In genomic region chr5:65625743-65626142, GRCh38 we compare ENCODE assay signal across 8 cellular contexts. TPM values are rescaled to one million over a fixed set of nuclear protein-coding genes. Genes with fewer than 3 reads are reported as not detected.
DNase-seq lines count a peak whose midpoint lies in the region; ATAC-seq and TF ChIP-seq lines count a peak whose summit lies in the region.

No MANE protein-coding gene starts in this region.

- WGBS in testis, 2 donors, result 46 to 58% methylated on average over 6 of the region's 6 CpGs

- H3K4me1 ChIP-seq in iPS-20b (ENCODE audit: insufficient read depth, low read length) (peaks cover 8% of the 10 kb centered on the region; the same call in 1 of the 2 replicates), testis (peaks cover 19% of the 10 kb centered on the region), mucosa of descending colon (ENCODE audit: low read depth) (peaks cover 13% of the 10 kb centered on the region)

- peaks cover 40% of the 10 kb centered on the region for H3K4me1 Mint-ChIP-seq in activated CD8-positive, alpha-beta memory T cell treated with anti-CD3 and anti-CD28 coated beads, Interleukin-2, amount 10 ng/mL, durations not matched to agents 7 days and 5 days
- peaks cover 44% of the 10 kb centered on the region for H3K4me1 Mint-ChIP-seq in activated CD4-positive, alpha-beta memory T cell treated with anti-CD3 and anti-CD28 coated beads, Interleukin-2, amount 10 ng/mL, durations not matched to agents 7 days and 5 days

- peak overlapping the region; percentile 96 for H3K27ac Mint-ChIP-seq in activated CD8-positive, alpha-beta memory T cell treated with anti-CD3 and anti-CD28 coated beads, Interleukin-2, amount 10 ng/mL, durations not matched to agents 7 days and 5 days
- H3K27ac Mint-ChIP-seq in activated CD4-positive, alpha-beta memory T cell treated with anti-CD3 and anti-CD28 coated beads, Interleukin-2, amount 10 ng/mL, durations not matched to agents 7 days and 5 days, result peak overlapping the region; percentile 67

- H3K27ac ChIP-seq in iPS-20b (ENCODE audit: low read length) (no peak overlapping the region), testis (no peak overlapping the region)

- intact Hi-C loops in testis (cut with DNase I; ENCODE audit: low total_unique reads), result no loop called here
- intact Hi-C loops in mucosa of descending colon (cut with DNase I, micrococcal nuclease), result no loop called here

- TF ChIP-seq POLR2A in testis (IDR thresholded peaks at IDR 0.05), result no peak

- peak overlapping the region; percentile 99 for H3K4me3 Mint-ChIP-seq in activated CD8-positive, alpha-beta memory T cell treated with anti-CD3 and anti-CD28 coated beads, Interleukin-2, amount 10 ng/mL, durations not matched to agents 7 days and 5 days
- H3K4me3 Mint-ChIP-seq in activated CD4-positive, alpha-beta memory T cell treated with anti-CD3 and anti-CD28 coated beads, Interleukin-2, amount 10 ng/mL, durations not matched to agents 7 days and 5 days, result peak overlapping the region; percentile 92

- H3K36me3 ChIP-seq in iPS-20b (ENCODE audit: insufficient read depth, low read depth, low read length) (peaks cover 8% of the 10 kb centered on the region), testis (ENCODE audit: low read depth, missing control alignments) (no peaks in the 10 kb centered on the region), mucosa of descending colon (ENCODE audit: low read depth) (no peaks in the 10 kb centered on the region)

- DNase-seq in activated CD8-positive, alpha-beta memory T cell treated with anti-CD3 and anti-CD28 coated beads, Interleukin-2, amount 10 ng/mL, durations not matched to agents 7 days and 5 days, result no peak
- DNase-seq in activated CD8-positive, alpha-beta memory T cell treated with anti-CD3 and anti-CD28 coated beads for 24 hours, result no peak
- DNase-seq in activated CD4-positive, alpha-beta memory T cell treated with anti-CD3 and anti-CD28 coated beads, Interleukin-2, amount 10 ng/mL, durations not matched to agents 7 days and 5 days, result no peak
- DNase-seq in testis (no peak), NCI-H1105 (lab: John Stamatoyannopoulos, UW) (no peak), mucosa of descending colon (no peak)
- no peak for DNase-seq in stimulated activated CD4-positive, alpha-beta T cell treated with anti-CD3 and anti-CD28 coated beads, Interleukin-15, amount 100 ng/mL, for 24 hours

- peaks cover 14% of the 10 kb centered on the region for H3K36me3 Mint-ChIP-seq in activated CD8-positive, alpha-beta memory T cell treated with anti-CD3 and anti-CD28 coated beads, Interleukin-2, amount 10 ng/mL, durations not matched to agents 7 days and 5 days
- peaks cover 16% of the 10 kb centered on the region for H3K36me3 Mint-ChIP-seq in activated CD4-positive, alpha-beta memory T cell treated with anti-CD3 and anti-CD28 coated beads, Interleukin-2, amount 10 ng/mL, durations not matched to agents 7 days and 5 days (ENCODE audit: low read depth)

- no peaks in the 10 kb centered on the region for H3K27me3 ChIP-seq in iPS-20b (ENCODE audit: insufficient read depth, low read length)
- no peaks in the 10 kb centered on the region for H3K27me3 ChIP-seq in testis

- H3K9ac ChIP-seq in iPS-20b (ENCODE audit: low read depth, low read length), result peak overlapping the region; percentile 92; the same call in 1 of the 2 replicates

- POLR2A ChIA-PET in activated CD4-positive, alpha-beta memory T cell treated with anti-CD3 and anti-CD28 coated beads, Interleukin-2, amount 10 ng/mL, durations not matched to agents 7 days and 5 days (lab: Charles Lee), result interaction anchor here (0.6 to 4.4 kb wide), 8 partner anchors 14 to 1018 kb away, joined by 3 to 107 read pairs (median 4); partner anchors contain the start of genes CENPK, ERBIN, NLN and PPWD1

- H3K9me3 ChIP-seq in iPS-20b (ENCODE audit: insufficient read depth, low read depth, low read length) (no peaks in the 10 kb centered on the region), testis (no peaks in the 10 kb centered on the region), mucosa of descending colon (no peaks in the 10 kb centered on the region)

- no peak for ATAC-seq in activated CD8-positive, alpha-beta memory T cell treated with anti-CD3 and anti-CD28 coated beads, Interleukin-2, amount 10 ng/mL, durations not matched to agents 7 days and 5 days
- no peak for ATAC-seq in mucosa of descending colon

- H3K9me3 Mint-ChIP-seq in activated CD8-positive, alpha-beta memory T cell treated with anti-CD3 and anti-CD28 coated beads, Interleukin-2, amount 10 ng/mL, durations not matched to agents 7 days and 5 days (ENCODE audit: low read depth), result no peaks in the 10 kb centered on the region
- H3K9me3 Mint-ChIP-seq in activated CD4-positive, alpha-beta memory T cell treated with anti-CD3 and anti-CD28 coated beads, Interleukin-2, amount 10 ng/mL, durations not matched to agents 7 days and 5 days, result no peaks in the 10 kb centered on the region

- CTCF ChIA-PET in activated CD8-positive, alpha-beta memory T cell treated with anti-CD3 and anti-CD28 coated beads, Interleukin-2, amount 10 ng/mL, durations not matched to agents 7 days and 5 days (lab: Charles Lee), result interaction anchor here (1.4 to 1.9 kb wide), 2 partner anchors 63 to 95 kb away, joined by 4 to 8 read pairs; partner anchors contain the start of genes CENPK and PPWD1
- CTCF ChIA-PET in activated CD4-positive, alpha-beta memory T cell treated with anti-CD3 and anti-CD28 coated beads, Interleukin-2, amount 10 ng/mL, durations not matched to agents 7 days and 5 days (lab: Charles Lee), result interaction anchor here (0.9 to 1.5 kb wide), 3 partner anchors 17 to 139 kb away, joined by 3 to 7 read pairs (median 3); partner anchors contain the start of genes CENPK and PPWD1

- no peaks in the 10 kb centered on the region for H3K27me3 Mint-ChIP-seq in activated CD8-positive, alpha-beta memory T cell treated with anti-CD3 and anti-CD28 coated beads, Interleukin-2, amount 10 ng/mL, durations not matched to agents 7 days and 5 days
- no peaks in the 10 kb centered on the region for H3K27me3 Mint-ChIP-seq in activated CD4-positive, alpha-beta memory T cell treated with anti-CD3 and anti-CD28 coated beads, Interleukin-2, amount 10 ng/mL, durations not matched to agents 7 days and 5 days

- H3K4me3 ChIP-seq in iPS-20b (ENCODE audit: low read length) (peak overlapping the region; percentile 94), testis (peak overlapping the region; percentile 92 to 95), mucosa of descending colon (no peak overlapping the region)

- TF ChIP-seq CTCF in testis (IDR thresholded peaks at IDR 0.05) (no peak), mucosa of descending colon (IDR thresholded peaks at IDR 0.05) (no peak)

RNA-seq across cellular contexts. Expression of gene SHLD3, which starts 0.9 kb away (rescaled TPM):
- 1 to 10 TPM; 3.9 to 5.9 TPM for total RNA-seq in activated CD8-positive, alpha-beta memory T cell treated with anti-CD3 and anti-CD28 coated beads, Interleukin-2, amount 10 ng/mL, durations not matched to agents 7 days and 5 days
- total RNA-seq in activated CD4-positive, alpha-beta memory T cell treated with anti-CD3 and anti-CD28 coated beads, Interleukin-2, amount 10 ng/mL, durations not matched to agents 7 days and 5 days, result 1 to 10 TPM; 3.6 to 4.3 TPM
- total RNA-seq in testis, result 1 to 10 TPM; 3.0 to 4.6 TPM
- 3.5 TPM for polyA plus RNA-seq in testis (ENCODE audit: insufficient read depth, low read depth, low replicate concordance)
- total RNA-seq in mucosa of descending colon, result 1 to 10 TPM; 2.8 to 3.6 (median 3.4) TPM

RNA-seq across cellular contexts. Expression of gene TRAPPC13, which starts 0.9 kb away (rescaled TPM):
- total RNA-seq in activated CD8-positive, alpha-beta memory T cell treated with anti-CD3 and anti-CD28 coated beads, Interleukin-2, amount 10 ng/mL, durations not matched to agents 7 days and 5 days, result 10 to 100 TPM; 18.5 to 23.4 TPM
- 10 to 100 TPM; 21.2 to 23.3 TPM for total RNA-seq in activated CD4-positive, alpha-beta memory T cell treated with anti-CD3 and anti-CD28 coated beads, Interleukin-2, amount 10 ng/mL, durations not matched to agents 7 days and 5 days
- total RNA-seq in testis (10 to 100 TPM; 17.3 to 18.9 TPM), mucosa of descending colon (10 to 100 TPM; 16.5 to 31.9 (median 19.0) TPM)
- polyA plus RNA-seq in testis (ENCODE audit: insufficient read depth, low read depth, low replicate concordance), result 22.1 TPM

RNA-seq across cellular contexts. Expression of gene TRIM23, which starts 1.6 kb away (rescaled TPM):
- 10 to 100 TPM in 1 of 2 experiments, 1 to 10 TPM in 1; 9.9 to 10.3 TPM for total RNA-seq in activated CD8-positive, alpha-beta memory T cell treated with anti-CD3 and anti-CD28 coated beads, Interleukin-2, amount 10 ng/mL, durations not matched to agents 7 days and 5 days
- total RNA-seq in activated CD4-positive, alpha-beta memory T cell treated with anti-CD3 and anti-CD28 coated beads, Interleukin-2, amount 10 ng/mL, durations not matched to agents 7 days and 5 days, result 10 to 100 TPM; 10.2 to 10.6 TPM
- total RNA-seq in testis (10 to 100 TPM; 23.9 to 24.8 TPM), mucosa of descending colon (10 to 100 TPM in 1 of 3 donors, 1 to 10 TPM in 2; 5.5 to 22.8 (median 8.5) TPM)
- 11.0 TPM for polyA plus RNA-seq in testis (ENCODE audit: insufficient read depth, low read depth, low replicate concordance)
